In the genomic region with DNA sequence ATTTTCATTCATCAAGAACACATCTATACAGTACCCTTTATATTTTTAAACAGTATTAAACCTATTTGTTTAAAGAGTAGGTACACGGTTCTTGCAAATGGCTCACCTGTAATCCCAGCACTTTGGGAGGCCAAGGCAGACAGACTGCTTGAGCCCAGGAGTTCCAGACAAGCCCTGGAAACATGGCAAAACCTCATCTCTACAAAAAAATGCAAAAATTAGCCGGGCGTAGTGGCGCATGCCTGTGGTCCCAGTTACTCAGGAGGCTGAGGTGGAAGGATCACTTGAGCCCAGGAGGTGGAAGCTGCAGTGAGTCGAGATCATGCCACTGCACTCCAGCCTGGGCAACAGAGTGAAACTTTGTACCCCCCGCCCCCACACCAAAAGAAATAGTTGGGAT, we compare ENCODE assay signal across 7 cellular contexts. TPM values are rescaled to one million over a fixed set of nuclear protein-coding genes. Genes with fewer than 3 reads are reported as not detected.
DNase-seq lines count a peak whose midpoint lies in the region; ATAC-seq and TF ChIP-seq lines count a peak whose summit lies in the region.
"Not testable (repeated sequence)": the region's sequence is repeated elsewhere in the genome, so short reads cannot be mapped to it uniquely, and the experiment has no call there.

No MANE protein-coding gene starts in this region.

- H3K4me3 ChIP-seq in CD8-positive, alpha-beta memory T cell (ENCODE audit: low read length); endodermal cell (ENCODE audit: low read length); osteoblast (ENCODE audit: insufficient read depth, low read length): not testable (repeated sequence)

- not testable (repeated sequence) for H3K9me3 ChIP-seq in CD8-positive, alpha-beta memory T cell (ENCODE audit: low read length); endodermal cell (ENCODE audit: control insufficient read depth, low read length); osteoblast (ENCODE audit: low read depth, low read length)

- CTCF ChIA-PET in CD8-positive, alpha-beta memory T cell (lab: Charles Lee): interaction anchor here (0.8 kb wide), 1 partner anchor 479 kb away, joined by 3 read pairs; no protein-coding TSS in a partner anchor

- H3K27ac Mint-ChIP-seq in CD8-positive, alpha-beta memory T cell: peak overlapping the region in 5 of 8 donors; percentile 72 to 89 (median 86)
- H3K27ac Mint-ChIP-seq in T-helper 1 cell treated with Interleukin-12 subunit alpha and Interleukin-12 subunit beta and Interleukin-4 antibody, amounts not matched to agents 30 μg/mL and 1 μg/mL, for 36 hours; activated T-helper 2 cell treated with anti-CD3 and anti-CD28 coated beads, Interferon-gamma antibody, Interleukin-2, Interleukin-4, amounts not matched to agents 10 μg/mL and 5 μg/mL and 100 μg/mL, durations not matched to agents 14 hours and 24 hours and 36 hours; endodermal cell; memory B cell; stimulated activated memory B cell treated with anti-CD40 and anti-IgM and Interleukin-4, amounts not matched to agents 10 μg/mL and 1 μg/mL and 100 μg/mL, for 72 hours: not testable (repeated sequence)

- intact Hi-C loops in activated T-helper 2 cell treated with anti-CD3 and anti-CD28 coated beads, Interferon-gamma antibody, Interleukin-2, Interleukin-4, amounts not matched to agents 10 μg/mL and 5 μg/mL and 100 μg/mL, durations not matched to agents 14 hours and 24 hours and 36 hours (cut with micrococcal nuclease): loop anchor here (5.0 to 10.0 kb wide), 2 partner anchors 100 to 472 kb away; a partner anchor contains a TSS

- H3K9me3 Mint-ChIP-seq in CD8-positive, alpha-beta memory T cell; T-helper 1 cell treated with Interleukin-12 subunit alpha and Interleukin-12 subunit beta and Interleukin-4 antibody, amounts not matched to agents 30 μg/mL and 1 μg/mL, for 36 hours; activated T-helper 2 cell treated with anti-CD3 and anti-CD28 coated beads, Interferon-gamma antibody, Interleukin-2, Interleukin-4, amounts not matched to agents 10 μg/mL and 5 μg/mL and 100 μg/mL, durations not matched to agents 14 hours and 24 hours and 36 hours; endodermal cell; memory B cell; stimulated activated memory B cell treated with anti-CD40 and anti-IgM and Interleukin-4, amounts not matched to agents 10 μg/mL and 1 μg/mL and 100 μg/mL, for 72 hours: not testable (repeated sequence)

- peak overlapping the region; percentile 100 for H3K4me2 ChIP-seq in osteoblast (ENCODE audit: insufficient read depth, low read length)

- DNase-seq in CD8-positive, alpha-beta memory T cell; activated T-helper 2 cell treated with anti-CD3 and anti-CD28 coated beads, Interferon-gamma antibody, Interleukin-2, Interleukin-4, amounts not matched to agents 10 μg/mL and 5 μg/mL and 100 μg/mL, durations not matched to agents 14 hours and 24 hours and 36 hours (ENCODE audit: low spot score); endodermal cell; memory B cell (ENCODE audit: low spot score in 2 of 2); osteoblast (ENCODE audit: insufficient read length, low spot score, missing footprints): not testable (repeated sequence)

- 83 to 93% methylated on average over 3 to 6 of the region's 6 CpGs for WGBS in endodermal cell (ENCODE audit: insufficient coverage in 1 of 2, insufficient read length in 1 of 2), 2 experiments

- ATAC-seq in memory B cell (ENCODE audit: low read depth); stimulated activated memory B cell treated with anti-CD40 and anti-IgM and Interleukin-4, amounts not matched to agents 10 μg/mL and 1 μg/mL and 100 μg/mL, for 72 hours: not testable (repeated sequence)

- peaks cover 20% of the 10 kb centered on the region for H3K4me1 ChIP-seq in CD8-positive, alpha-beta memory T cell (ENCODE audit: insufficient read depth, low read length)
- H3K4me1 ChIP-seq in endodermal cell (ENCODE audit: control insufficient read depth, insufficient read depth, low read length): not testable (repeated sequence)
- H3K4me1 ChIP-seq in osteoblast (ENCODE audit: insufficient read depth, low read length): peaks cover 29% of the 10 kb centered on the region

- not testable (repeated sequence) for H2AFZ ChIP-seq in osteoblast (ENCODE audit: low read length)

- peaks cover 23 to 28% (median 24%) of the 10 kb centered on the region in 3 donors for H3K4me1 Mint-ChIP-seq in CD8-positive, alpha-beta memory T cell
- peaks cover 16% of the 10 kb centered on the region for H3K4me1 Mint-ChIP-seq in T-helper 1 cell treated with Interleukin-12 subunit alpha and Interleukin-12 subunit beta and Interleukin-4 antibody, amounts not matched to agents 30 μg/mL and 1 μg/mL, for 36 hours (ENCODE audit: low read depth)
- peaks cover 21% of the 10 kb centered on the region for H3K4me1 Mint-ChIP-seq in activated T-helper 2 cell treated with anti-CD3 and anti-CD28 coated beads, Interferon-gamma antibody, Interleukin-2, Interleukin-4, amounts not matched to agents 10 μg/mL and 5 μg/mL and 100 μg/mL, durations not matched to agents 14 hours and 24 hours and 36 hours (ENCODE audit: low read depth)
- H3K4me1 Mint-ChIP-seq in endodermal cell: peaks cover 45% of the 10 kb centered on the region
- H3K4me1 Mint-ChIP-seq in memory B cell: peaks cover 21% of the 10 kb centered on the region
- H3K4me1 Mint-ChIP-seq in stimulated activated memory B cell treated with anti-CD40 and anti-IgM and Interleukin-4, amounts not matched to agents 10 μg/mL and 1 μg/mL and 100 μg/mL, for 72 hours: peaks cover 31% of the 10 kb centered on the region

- H3K36me3 ChIP-seq in CD8-positive, alpha-beta memory T cell (ENCODE audit: insufficient read depth, low read length); endodermal cell (ENCODE audit: control insufficient read depth, insufficient read depth, low read length); osteoblast (ENCODE audit: insufficient read depth, low read length): not testable (repeated sequence)

- POLR2A ChIA-PET in CD8-positive, alpha-beta memory T cell (lab: Charles Lee): not testable (repeated sequence)

- not testable (repeated sequence) for H3K27ac ChIP-seq in CD8-positive, alpha-beta memory T cell (ENCODE audit: low read depth, low read length); endodermal cell (ENCODE audit: low read depth, low read length); osteoblast (ENCODE audit: low read depth, low read length)

- not testable (repeated sequence) for H3K27me3 Mint-ChIP-seq in CD8-positive, alpha-beta memory T cell; memory B cell; stimulated activated memory B cell treated with anti-CD40 and anti-IgM and Interleukin-4, amounts not matched to agents 10 μg/mL and 1 μg/mL and 100 μg/mL, for 72 hours
- H3K27me3 Mint-ChIP-seq in T-helper 1 cell treated with Interleukin-12 subunit alpha and Interleukin-12 subunit beta and Interleukin-4 antibody, amounts not matched to agents 30 μg/mL and 1 μg/mL, for 36 hours (ENCODE audit: low read depth): peaks cover 44% of the 10 kb centered on the region
- peaks cover 39% of the 10 kb centered on the region for H3K27me3 Mint-ChIP-seq in activated T-helper 2 cell treated with anti-CD3 and anti-CD28 coated beads, Interferon-gamma antibody, Interleukin-2, Interleukin-4, amounts not matched to agents 10 μg/mL and 5 μg/mL and 100 μg/mL, durations not matched to agents 14 hours and 24 hours and 36 hours (ENCODE audit: low read depth)
- H3K27me3 Mint-ChIP-seq in endodermal cell (ENCODE audit: insufficient read depth): peaks cover 37% of the 10 kb centered on the region

- peaks cover 17% of the 10 kb centered on the region for H4K20me1 ChIP-seq in osteoblast (ENCODE audit: insufficient read depth, low read length)

- not testable (repeated sequence) for H3K27me3 ChIP-seq in CD8-positive, alpha-beta memory T cell (ENCODE audit: insufficient read depth, low read length, poor library complexity, severe bottlenecking); endodermal cell (ENCODE audit: control insufficient read depth, insufficient read depth, low read length, poor library complexity, severe bottlenecking); osteoblast (ENCODE audit: insufficient read depth, low read length)

- not testable (repeated sequence) for TF ChIP-seq CTCF in endodermal cell (conservative IDR thresholded peaks at IDR 0.05); osteoblast (IDR thresholded peaks at IDR 0.05; ENCODE audit: extremely low read depth, low read depth, low read length)

- H3K36me3 Mint-ChIP-seq in CD8-positive, alpha-beta memory T cell; T-helper 1 cell treated with Interleukin-12 subunit alpha and Interleukin-12 subunit beta and Interleukin-4 antibody, amounts not matched to agents 30 μg/mL and 1 μg/mL, for 36 hours (ENCODE audit: low read depth); activated T-helper 2 cell treated with anti-CD3 and anti-CD28 coated beads, Interferon-gamma antibody, Interleukin-2, Interleukin-4, amounts not matched to agents 10 μg/mL and 5 μg/mL and 100 μg/mL, durations not matched to agents 14 hours and 24 hours and 36 hours (ENCODE audit: low read depth); endodermal cell (ENCODE audit: low read depth); memory B cell; stimulated activated memory B cell treated with anti-CD40 and anti-IgM and Interleukin-4, amounts not matched to agents 10 μg/mL and 1 μg/mL and 100 μg/mL, for 72 hours: not testable (repeated sequence)

- peak overlapping the region; percentile 48 to 88 (median 81) for H3K4me3 Mint-ChIP-seq in CD8-positive, alpha-beta memory T cell
- peak overlapping the region; percentile 5 for H3K4me3 Mint-ChIP-seq in T-helper 1 cell treated with Interleukin-12 subunit alpha and Interleukin-12 subunit beta and Interleukin-4 antibody, amounts not matched to agents 30 μg/mL and 1 μg/mL, for 36 hours
- peak overlapping the region; percentile 45 for H3K4me3 Mint-ChIP-seq in activated T-helper 2 cell treated with anti-CD3 and anti-CD28 coated beads, Interferon-gamma antibody, Interleukin-2, Interleukin-4, amounts not matched to agents 10 μg/mL and 5 μg/mL and 100 μg/mL, durations not matched to agents 14 hours and 24 hours and 36 hours (ENCODE audit: low read depth)
- H3K4me3 Mint-ChIP-seq in endodermal cell (peak overlapping the region; percentile 70), memory B cell (peak overlapping the region; percentile 84)
- peak overlapping the region; percentile 74 for H3K4me3 Mint-ChIP-seq in stimulated activated memory B cell treated with anti-CD40 and anti-IgM and Interleukin-4, amounts not matched to agents 10 μg/mL and 1 μg/mL and 100 μg/mL, for 72 hours

- H3K79me2 ChIP-seq in osteoblast (ENCODE audit: insufficient read depth, low read length): peaks cover 25% of the 10 kb centered on the region

- not testable (repeated sequence) for H3K9ac ChIP-seq in endodermal cell (ENCODE audit: extremely low read depth, low read length, poor library complexity, severe bottlenecking)

RNA-seq across cellular contexts. Expression of a gene that starts 1.8 kb away (rescaled TPM):
- under 1 TPM; 0.83 to 1.00 TPM for total RNA-seq in CD8-positive, alpha-beta memory T cell
- polyA plus RNA-seq in CD8-positive, alpha-beta memory T cell: 1.4 TPM
- 2.1 and 2.6 TPM in 2 replicates for total RNA-seq in activated T-helper 2 cell treated with anti-CD3 and anti-CD28 coated beads, Interferon-gamma antibody, Interleukin-2, Interleukin-4, amounts not matched to agents 10 μg/mL and 5 μg/mL and 100 μg/mL, durations not matched to agents 14 hours and 24 hours and 36 hours
- 10 to 100 TPM in 1 of 2 donors, 1 to 10 TPM in 1; 7.6 to 10.7 TPM for total RNA-seq in endodermal cell
- polyA plus RNA-seq in endodermal cell (2013, experiment 1 of 2): 11.2 TPM
- polyA plus RNA-seq in endodermal cell (2013, experiment 2 of 2): 11.5 TPM
- total RNA-seq in osteoblast: 48.5 and 69.5 TPM in 2 replicates

Comparison
In these comparisons a context has a peak if more than half of its experiments do, and no peak if none do; other contexts are left out.
1. H3K4me3 Mint-ChIP-seq: peak in every context shown above with its lines; median percentile 84 in memory B cell; 81 in CD8-positive, alpha-beta memory T cell; 74 in stimulated activated memory B cell treated with anti-CD40 and anti-IgM and Interleukin-4, amounts not matched to agents 10 μg/mL and 1 μg/mL and 100 μg/mL, for 72 hours; 70 in endodermal cell; 45 in activated T-helper 2 cell treated with anti-CD3 and anti-CD28 coated beads, Interferon-gamma antibody, Interleukin-2, Interleukin-4, amounts not matched to agents 10 μg/mL and 5 μg/mL and 100 μg/mL, durations not matched to agents 14 hours and 24 hours and 36 hours; 5 in T-helper 1 cell treated with Interleukin-12 subunit alpha and Interleukin-12 subunit beta and Interleukin-4 antibody, amounts not matched to agents 30 μg/mL and 1 μg/mL, for 36 hours.